ENCODE assay signal across 34 cellular contexts in genomic region chr20:23536601-23537000, GRCh38. TPM values are rescaled to one million over a fixed set of nuclear protein-coding genes. Genes with fewer than 3 reads are reported as not detected.
"Had no signal": no experiment of that assay in that cellular context is flagged by ENCODE, and none has a peak within 500 bp of the region (broad histone marks: within the 10 kb centered on the region; RNA-seq: fewer than 3 reads in every experiment).

No MANE protein-coding gene starts in this region.

- ATAC-seq: activated CD4-positive, CD25-positive, alpha-beta regulatory T cell treated with anti-CD3 and anti-CD28 coated beads, Interleukin-2, amount 50 U/mL, for 24 hours; activated CD8-positive, alpha-beta T cell treated with anti-CD3 and anti-CD28 coated beads for 36 hours; activated naive CD8-positive, alpha-beta T cell treated with anti-CD3 and anti-CD28 coated beads, Interleukin-2, amount 50 U/mL, for 24 hours; activated T-cell treated with anti-CD3 and anti-CD28 coated beads, Interleukin-2, amount 50 U/mL, for 4 hours; activated T-helper 17 cell treated with anti-CD3 and anti-CD28 coated beads, Interleukin-2, amount 50 U/mL, for 72 hours; body of pancreas; effector memory CD8-positive, alpha-beta T cell; T-helper 17 cell had no signal

- H3K27me3 ChIP-seq: adrenal gland, body of pancreas, esophagus squamous epithelium had no signal

- H3K4me3 ChIP-seq: adrenal gland, body of pancreas, esophagus squamous epithelium had no signal

- H3K36me3 ChIP-seq: adrenal gland, esophagus squamous epithelium, WERI-Rb-1 had no signal

- H3K27ac ChIP-seq: adrenal gland, body of pancreas, epithelial cell of prostate, esophagus squamous epithelium, WERI-Rb-1 had no signal

- DNase-seq: activated B cell treated with CpG ODN at 0.5 μM for 24 hours; activated CD4-positive, alpha-beta T cell treated with anti-CD3 and anti-CD28 coated beads for 48 hours; activated CD4-positive, alpha-beta T cell treated with anti-CD3 and anti-CD28 coated beads, Interleukin-2, amount 50 U/mL, for 1 hour; activated CD4-positive, alpha-beta T cell treated with anti-CD3 and anti-CD28 coated beads, Interleukin-2, amount 50 U/mL, for 48 hours; activated CD8-positive, alpha-beta memory T cell treated with anti-CD3 and anti-CD28 coated beads for 24 hours; activated CD8-positive, alpha-beta T cell treated with anti-CD3 and anti-CD28 coated beads for 36 hours; activated effector memory CD4-positive, alpha-beta T cell treated with Interleukin-2 at 50 U/mL for 16 hours; activated gamma-delta T cell treated with Interleukin-2 at 50 U/mL for 16 hours; activated naive CD4-positive, alpha-beta T cell treated with Interleukin-2 at 50 U/mL for 16 hours; activated naive CD8-positive, alpha-beta T cell treated with anti-CD3 and anti-CD28 coated beads for 36 hours; activated naive CD8-positive, alpha-beta T cell treated with anti-CD3 and anti-CD28 coated beads, Interleukin-2, amount 50 U/mL, for 24 hours; activated T-cell treated with anti-CD3 and anti-CD28 coated beads, Interleukin-2, amount 50 U/mL, for 4 hours; adrenal gland; amygdala; aorta; body of pancreas; central memory CD4-positive, alpha-beta T cell; cortex of kidney; dermis blood vessel endothelial cell; effector CD4-positive, alpha-beta T cell; effector memory CD8-positive, alpha-beta T cell; esophagus squamous epithelium; foreskin fibroblast; T-helper 1 cell; T-helper 17 cell; T1000; WERI-Rb-1 had no signal

- H3K4me1 ChIP-seq: adrenal gland, body of pancreas had no signal

- H3K9me3 ChIP-seq: adrenal gland, body of pancreas, esophagus squamous epithelium had no signal

RNA-seq across cellular contexts. Expression of gene CST9L, which starts 31.7 kb away (rescaled TPM):
- total RNA-seq: activated B cell treated with CpG ODN at 0.5 μM for 24 hours; activated CD8-positive, alpha-beta T cell treated with anti-CD3 and anti-CD28 coated beads for 36 hours; activated naive CD8-positive, alpha-beta T cell treated with anti-CD3 and anti-CD28 coated beads for 36 hours; activated T-cell treated with anti-CD3 and anti-CD28 coated beads, Interleukin-2, amount 50 U/mL, for 4 hours; activated T-helper 17 cell treated with anti-CD3 and anti-CD28 coated beads, Interleukin-2, amount 50 U/mL, for 72 hours; adrenal gland; aorta; body of pancreas; chondrocyte; dermis blood vessel endothelial cell; endothelial cell of umbilical vein; esophagus squamous epithelium; frontal cortex; T-helper 17 cell had no signal
- polyA plus RNA-seq: adrenal gland, aorta, endothelial cell of umbilical vein, esophagus had no signal

RNA-seq across cellular contexts. Expression of gene CST8, which starts 45.7 kb away (rescaled TPM):
- total RNA-seq: activated B cell treated with CpG ODN at 0.5 μM for 24 hours; activated CD8-positive, alpha-beta T cell treated with anti-CD3 and anti-CD28 coated beads for 36 hours; activated naive CD8-positive, alpha-beta T cell treated with anti-CD3 and anti-CD28 coated beads for 36 hours; activated T-cell treated with anti-CD3 and anti-CD28 coated beads, Interleukin-2, amount 50 U/mL, for 4 hours; adrenal gland; aorta; body of pancreas; chondrocyte; dermis blood vessel endothelial cell; endothelial cell of umbilical vein; esophagus squamous epithelium; frontal cortex; T-helper 17 cell had no signal
- polyA plus RNA-seq: adrenal gland, aorta, endothelial cell of umbilical vein, esophagus had no signal
